Comparison of ENCODE assay signal across 3 cellular contexts in the genomic region with DNA sequence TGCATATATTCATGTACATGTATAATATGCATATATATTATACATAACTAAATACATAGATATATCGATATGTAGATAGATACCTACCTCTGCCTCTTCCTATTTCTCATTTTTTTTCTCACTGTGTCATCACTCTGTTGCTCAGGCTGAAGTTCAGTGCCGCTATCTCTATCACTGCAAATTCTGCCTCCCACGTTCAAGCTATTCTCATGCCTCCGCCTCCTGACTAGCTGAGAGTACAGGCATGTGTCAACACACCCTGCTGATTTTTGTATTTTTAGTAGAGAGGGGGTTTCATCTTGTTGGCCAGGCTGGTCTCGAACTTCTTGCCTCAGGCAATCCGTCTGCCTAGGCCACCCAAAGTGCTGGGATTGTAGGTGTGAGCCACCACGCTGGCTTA.
A peak's percentile ranks its signal among the peaks of the same experiment; 100 is the strongest.
DNase-seq lines count a peak whose midpoint lies in the region.
"Not testable (repeated sequence)": the region's sequence is repeated elsewhere in the genome, so short reads cannot be mapped to it uniquely, and the experiment has no call there.

No MANE protein-coding gene starts in this region.

- intact Hi-C loops in head of caudate nucleus (cut with DNase I): not testable (repeated sequence)

- DNase-seq in head of caudate nucleus: peak in 32 of 42 donors; percentile 2 to 80 (median 39)
- peak; percentile 36 for DNase-seq in islet precursor cell
- DNase-seq in putamen (ENCODE audit: low spot score): peak; percentile 44
